In the genomic region with DNA sequence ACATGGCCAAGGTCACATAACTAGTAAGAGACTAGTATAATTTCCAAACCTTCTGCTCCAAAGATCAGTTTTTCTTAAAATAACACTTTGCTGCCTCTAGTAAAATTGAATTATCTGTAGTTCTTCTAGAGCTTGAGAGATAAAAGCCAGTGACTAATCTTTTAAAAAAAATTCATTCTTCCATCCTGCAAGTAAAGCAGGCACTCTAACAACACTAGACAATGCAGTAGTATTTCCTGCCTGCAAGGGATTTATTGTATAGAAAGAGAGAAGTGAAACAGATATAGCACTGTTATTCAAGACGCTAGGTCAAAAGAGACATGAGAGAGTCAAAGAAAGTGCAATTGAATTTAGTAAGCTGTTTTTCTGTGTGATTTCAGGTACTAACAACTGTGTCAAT, we compare ENCODE assay signal across 12 cellular contexts.
A peak's percentile ranks its signal among the peaks of the same experiment; 100 is the strongest.
DNase-seq lines count a peak whose midpoint lies in the region; ATAC-seq and TF ChIP-seq lines count a peak whose summit lies in the region.
"Had no signal": no experiment of that assay in that cellular context is flagged by ENCODE, and none has a peak within 500 bp of the region (broad histone marks: within the 10 kb centered on the region; RNA-seq: fewer than 3 reads in every experiment).

No MANE protein-coding gene starts in this region.

- intact Hi-C loops in breast epithelium (cut with DNase I; ENCODE audit: low total_unique reads) (no loop called here), heart right ventricle (cut with DNase I) (no loop called here)

- H3K27me3 ChIP-seq in adipocyte (replicated peaks; ENCODE audit: control insufficient read depth, insufficient read depth, low read length) (no peaks in the 10 kb centered on the region), breast epithelium (no peaks in the 10 kb centered on the region), heart right ventricle (no peaks in the 10 kb centered on the region)
- H3K27me3 ChIP-seq: spleen had no signal

- H3K4me3 ChIP-seq in adipocyte (ENCODE audit: low read length) = no peak overlapping the region
- no peak overlapping the region for H3K4me3 ChIP-seq in breast epithelium
- H3K4me3 ChIP-seq in heart right ventricle = no peak overlapping the region
- H3K4me3 ChIP-seq: spleen had no signal

- TF ChIP-seq POLR2A in breast epithelium (IDR thresholded peaks at IDR 0.05) = no peak
- TF ChIP-seq POLR2A in erythroblast (IDR thresholded peaks at IDR 0.05; ENCODE audit: low read length) = no peak

- no peak overlapping the region for H3K9ac ChIP-seq in adipocyte (ENCODE audit: low read length)

- 36 to 42% methylated on average over 1 of the region's 1 CpG for WGBS in heart right ventricle, 2 donors

- H3K36me3 ChIP-seq in adipocyte (ENCODE audit: control insufficient read depth, insufficient read depth, low read length, severe bottlenecking) (no peaks in the 10 kb centered on the region), breast epithelium (no peaks in the 10 kb centered on the region), heart right ventricle (no peaks in the 10 kb centered on the region)
- H3K36me3 ChIP-seq: spleen had no signal

- peak; percentile 96 for ATAC-seq in GM18511 (IDR thresholded peaks at IDR 0.05; ENCODE audit: unreplicated experiment)
- ATAC-seq in GM21786 (IDR thresholded peaks at IDR 0.05; ENCODE audit: unreplicated experiment) = peak; percentile 96
- ATAC-seq in HG03558 (IDR thresholded peaks at IDR 0.05; ENCODE audit: extremely low read depth, unreplicated experiment) = peak; percentile 73
- ATAC-seq in heart right ventricle = no peak

- DNase-seq in adipocyte (ENCODE audit: low read depth) (peak; percentile 11), AG08395 (ENCODE audit: low spot score) (no peak), breast epithelium (ENCODE audit: low spot score in 2 of 2) (no peak), erythroblast (lab: John Stamatoyannopoulos, UW) (no peak), heart right ventricle (no peak)
- DNase-seq: activated T-cell treated with anti-CD3 and anti-CD28 coated beads for 4 hours, kidney, NCI-H1092 treated with DMSO at 0.1 percent for 48 hours, spleen had no signal

- H3K4me1 ChIP-seq in adipocyte (ENCODE audit: control insufficient read depth, insufficient read depth, low read length) = no peaks in the 10 kb centered on the region
- H3K4me1 ChIP-seq in breast epithelium = no peaks in the 10 kb centered on the region
- H3K4me1 ChIP-seq in heart right ventricle = no peaks in the 10 kb centered on the region

- TF ChIP-seq CTCF in breast epithelium (IDR thresholded peaks at IDR 0.05) (no peak), heart right ventricle (IDR thresholded peaks at IDR 0.05) (no peak)

- no peaks in the 10 kb centered on the region for H3K9me3 ChIP-seq in adipocyte (ENCODE audit: control insufficient read depth, low read length)
- H3K9me3 ChIP-seq in breast epithelium = no peaks in the 10 kb centered on the region
- peaks cover 0 to 18% (median 0%) of the 10 kb centered on the region in 11 donors for H3K9me3 ChIP-seq in heart right ventricle

- no peak overlapping the region for H3K27ac ChIP-seq in breast epithelium
- no peak overlapping the region for H3K27ac ChIP-seq in heart right ventricle
- H3K27ac ChIP-seq: spleen had no signal

Comparison
In these comparisons a context has a peak if more than half of its experiments do, and no peak if none do; other contexts are left out.
1. ATAC-seq: peak in GM18511 (single experiment), GM21786 (single experiment) and HG03558 (single experiment); none in heart right ventricle (0 of 8).